21 cellular contexts compared by ENCODE assay signal in the genomic region with DNA sequence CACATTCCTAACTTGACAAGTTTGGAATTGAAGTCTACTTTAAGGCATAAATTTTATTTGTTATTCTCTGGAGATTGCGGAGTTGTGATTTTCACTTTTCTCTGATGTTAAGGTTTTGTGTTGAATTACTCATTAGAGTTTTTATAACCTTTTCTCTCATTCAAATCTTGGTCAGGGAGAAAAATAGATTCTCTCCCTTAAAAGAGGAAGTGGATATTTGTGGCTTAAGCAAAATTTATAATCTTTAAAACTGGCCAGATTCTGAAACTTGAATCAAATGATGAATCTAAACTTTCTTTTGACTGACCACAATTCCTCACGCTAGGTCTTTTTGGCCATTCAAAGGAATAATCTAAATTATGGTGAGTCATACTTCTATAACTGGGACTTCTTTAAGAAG.
DNase-seq lines count a peak whose midpoint lies in the region; ATAC-seq and TF ChIP-seq lines count a peak whose summit lies in the region.
"Had no signal": no experiment of that assay in that cellular context is flagged by ENCODE, and none has a peak within 500 bp of the region (broad histone marks: within the 10 kb centered on the region; RNA-seq: fewer than 3 reads in every experiment).

No MANE protein-coding gene starts in this region.

- H3K4me3 ChIP-seq in esophagus squamous epithelium = no peak overlapping the region
- H3K4me3 ChIP-seq: GM23248 had no signal

- TF ChIP-seq POLR2A in esophagus squamous epithelium (IDR thresholded peaks at IDR 0.05) = no peak

- no peak for DNase-seq in stimulated activated naive B cell treated with anti-CD40 and anti-IgM and Interleukin-4, amounts not matched to agents 10 μg/mL and 1 μg/mL and 100 μg/mL, for 72 hours
- no peak for DNase-seq in esophagus squamous epithelium (lab: John Stamatoyannopoulos, UW)
- DNase-seq in NCI-H748 (lab: John Stamatoyannopoulos, UW; ENCODE audit: unreplicated experiment) = no peak
- DNase-seq in COR-L47 (lab: John Stamatoyannopoulos, UW) = no peak
- DNase-seq: activated CD8-positive, alpha-beta memory T cell treated with anti-CD3 and anti-CD28 coated beads, Interleukin-2, amount 50 U/mL, for 48 hours; activated naive CD4-positive, alpha-beta T cell treated with Interleukin-2 at 50 U/mL for 16 hours; anterior cingulate cortex; effector CD8-positive, alpha-beta T cell; GM23248; kidney glomerular epithelial cell; NCI-H1105; NCI-H526; occipital lobe; SHP77; stimulated activated CD4-positive, alpha-beta T cell treated with anti-CD3 and anti-CD28 coated beads, Interleukin-12 subunit alpha, Interleukin-12 subunit beta, amount 100 ng/mL, for 4 hours; T-cell had no signal

- H3K4me3 Mint-ChIP-seq in stimulated activated naive B cell treated with anti-CD40 and anti-IgM and Interleukin-4, amounts not matched to agents 10 μg/mL and 1 μg/mL and 100 μg/mL, for 72 hours = no peak overlapping the region
- H3K4me3 Mint-ChIP-seq: central memory CD8-positive, alpha-beta T cell; T-cell had no signal

- no peak overlapping the region for H3K27ac ChIP-seq in esophagus squamous epithelium
- H3K27ac ChIP-seq: GM23248 had no signal

- WGBS in esophagus squamous epithelium, 2 donors = 79 to 80% methylated on average over 2 of the region's 2 CpGs

- H3K27me3 Mint-ChIP-seq in stimulated activated naive B cell treated with anti-CD40 and anti-IgM and Interleukin-4, amounts not matched to agents 10 μg/mL and 1 μg/mL and 100 μg/mL, for 72 hours = no peaks in the 10 kb centered on the region
- H3K27me3 Mint-ChIP-seq: central memory CD8-positive, alpha-beta T cell had no signal

- H3K27me3 ChIP-seq in esophagus squamous epithelium = no peaks in the 10 kb centered on the region

- H3K27ac Mint-ChIP-seq in stimulated activated naive B cell treated with anti-CD40 and anti-IgM and Interleukin-4, amounts not matched to agents 10 μg/mL and 1 μg/mL and 100 μg/mL, for 72 hours = peak overlapping the region; percentile 42
- H3K27ac Mint-ChIP-seq: T-cell had no signal

- no peaks in the 10 kb centered on the region for H3K4me1 ChIP-seq in esophagus squamous epithelium

- no peaks in the 10 kb centered on the region for H3K36me3 Mint-ChIP-seq in stimulated activated naive B cell treated with anti-CD40 and anti-IgM and Interleukin-4, amounts not matched to agents 10 μg/mL and 1 μg/mL and 100 μg/mL, for 72 hours
- H3K36me3 Mint-ChIP-seq: T-cell had no signal

- peaks cover 5 to 8% of the 10 kb centered on the region in 2 donors for H3K9me3 Mint-ChIP-seq in stimulated activated naive B cell treated with anti-CD40 and anti-IgM and Interleukin-4, amounts not matched to agents 10 μg/mL and 1 μg/mL and 100 μg/mL, for 72 hours
- H3K9me3 Mint-ChIP-seq: central memory CD8-positive, alpha-beta T cell had no signal

- H3K9me3 ChIP-seq in esophagus squamous epithelium = no peaks in the 10 kb centered on the region

- no peaks in the 10 kb centered on the region for H3K36me3 ChIP-seq in esophagus squamous epithelium

- TF ChIP-seq CTCF in esophagus squamous epithelium (IDR thresholded peaks at IDR 0.05) = no peak

- intact Hi-C loops in esophagus squamous epithelium (cut with DNase I) = no loop called here

- ATAC-seq in GM19328 (IDR thresholded peaks at IDR 0.05; ENCODE audit: unreplicated experiment) = peak; percentile 27
- peak; percentile 39 for ATAC-seq in HG02642 (IDR thresholded peaks at IDR 0.05; ENCODE audit: poor library complexity, unreplicated experiment)
- ATAC-seq in HG03565 (IDR thresholded peaks at IDR 0.05; ENCODE audit: unreplicated experiment) = peak; percentile 21
- peak; percentile 51 to 64 for ATAC-seq in stimulated activated naive B cell treated with anti-CD40 and anti-IgM and Interleukin-4, amounts not matched to agents 10 μg/mL and 1 μg/mL and 100 μg/mL, for 72 hours (replicated peaks)
- ATAC-seq: esophagus mucosa, T-cell had no signal

- H3K4me1 Mint-ChIP-seq in stimulated activated naive B cell treated with anti-CD40 and anti-IgM and Interleukin-4, amounts not matched to agents 10 μg/mL and 1 μg/mL and 100 μg/mL, for 72 hours = peaks cover 10 to 13% of the 10 kb centered on the region in 2 donors
- H3K4me1 Mint-ChIP-seq: central memory CD8-positive, alpha-beta T cell; T-cell had no signal
